Comparison of ENCODE assay signal across 27 cellular contexts in the genomic region with DNA sequence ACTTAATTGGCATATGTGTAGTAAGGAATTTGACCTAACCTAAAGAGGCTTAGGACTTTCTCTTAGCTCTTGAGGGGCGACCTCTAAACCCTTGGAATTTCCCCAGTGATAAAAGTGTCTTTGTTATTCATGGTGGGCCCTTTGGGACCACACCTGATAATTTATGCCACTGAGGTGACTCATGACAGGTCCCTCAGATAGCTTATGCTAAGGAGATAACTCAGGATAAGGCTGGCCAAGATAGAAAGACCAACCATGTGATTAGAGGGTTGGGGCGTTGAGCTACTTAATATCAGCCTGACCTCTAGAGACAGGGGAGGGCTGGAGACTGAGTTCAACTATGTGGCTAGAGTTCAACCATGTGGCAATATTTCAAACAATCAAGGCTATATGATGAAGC.
DNase-seq lines count a peak whose midpoint lies in the region; ATAC-seq, FAIRE-seq and TF ChIP-seq lines count a peak whose summit lies in the region.
"Had no signal": no experiment of that assay in that cellular context is flagged by ENCODE, and none has a peak within 500 bp of the region (broad histone marks: within the 10 kb centered on the region; RNA-seq: fewer than 3 reads in every experiment).

No MANE protein-coding gene starts in this region.

- no peak overlapping the region for H2AFZ ChIP-seq in astrocyte (ENCODE audit: low read depth, low read length)

- no peak overlapping the region for H3K4me3 Mint-ChIP-seq in astrocyte (ENCODE audit: unreplicated experiment)
- H3K4me3 Mint-ChIP-seq: activated T-cell treated with anti-CD3 and anti-CD28 coated beads, Interleukin-2, amount 50 U/mL, for 24 hours; naive B cell had no signal

- H3K4me1 ChIP-seq in HUES6 (ENCODE audit: control insufficient read depth, insufficient read depth, low read length) = peaks cover 6% of the 10 kb centered on the region; the same call in 1 of the 2 replicates
- no peaks in the 10 kb centered on the region for H3K4me1 ChIP-seq in astrocyte (ENCODE audit: insufficient read depth, low read length)
- H3K4me1 ChIP-seq: sigmoid colon, uterus had no signal

- peaks cover 8% of the 10 kb centered on the region for H3K36me3 Mint-ChIP-seq in astrocyte (ENCODE audit: low read depth, unreplicated experiment)

- no peak for ATAC-seq in HG03039 (IDR thresholded peaks at IDR 0.05; ENCODE audit: unreplicated experiment)
- no peak for ATAC-seq in HG02981 (IDR thresholded peaks at IDR 0.05; ENCODE audit: unreplicated experiment)
- ATAC-seq: left colon had no signal

- no peak for FAIRE-seq in astrocyte (lab: Jason Lieb, UNC)

- no peaks in the 10 kb centered on the region for H3K79me2 ChIP-seq in astrocyte (ENCODE audit: insufficient read depth, low read length)

- H3K36me3 ChIP-seq in HUES6 (ENCODE audit: control insufficient read depth, insufficient read depth, low read length) = no peaks in the 10 kb centered on the region
- H3K36me3 ChIP-seq in astrocyte (ENCODE audit: insufficient read depth, low read length) = no peaks in the 10 kb centered on the region
- H3K36me3 ChIP-seq: MG63, sigmoid colon, SJSA1, uterus had no signal

- no peak for TF ChIP-seq CTCF in astrocyte (IDR thresholded peaks at IDR 0.05; ENCODE audit: insufficient read depth, low read depth, low read length)

- H3K27me3 ChIP-seq in HUES6 (ENCODE audit: control insufficient read depth, insufficient read depth, low read length) = no peaks in the 10 kb centered on the region
- H3K27me3 ChIP-seq in astrocyte (ENCODE audit: insufficient read depth, low read length) = no peaks in the 10 kb centered on the region
- H3K27me3 ChIP-seq: MG63, sigmoid colon, SJSA1, uterus had no signal

- no peaks in the 10 kb centered on the region for H3K9me3 ChIP-seq in HUES6 (ENCODE audit: control insufficient read depth, insufficient read depth, low read depth, low read length)
- H3K9me3 ChIP-seq in astrocyte (ENCODE audit: insufficient read depth, low read depth, low read length) = no peaks in the 10 kb centered on the region
- H3K9me3 ChIP-seq: MG63, sigmoid colon, SJSA1, uterus had no signal

- H3K9me3 Mint-ChIP-seq in astrocyte (ENCODE audit: unreplicated experiment) = peaks cover 4% of the 10 kb centered on the region

- no peak overlapping the region for H3K27ac Mint-ChIP-seq in astrocyte (ENCODE audit: unreplicated experiment)
- H3K27ac Mint-ChIP-seq: activated T-cell treated with anti-CD3 and anti-CD28 coated beads, Interleukin-2, amount 50 U/mL, for 24 hours; progenitor cell of endocrine pancreas had no signal

- H3K4me1 Mint-ChIP-seq in astrocyte (ENCODE audit: low read depth, unreplicated experiment) = peaks cover 6% of the 10 kb centered on the region

- H3K4me3 ChIP-seq in HUES6 (ENCODE audit: low read depth, low read length) (no peak overlapping the region), astrocyte (ENCODE audit: insufficient read depth, low read depth, low read length) (no peak overlapping the region)
- H3K4me3 ChIP-seq: MG63, sigmoid colon, SJSA1, uterus had no signal

- H3K27me3 Mint-ChIP-seq in astrocyte (ENCODE audit: low read depth, unreplicated experiment) = no peaks in the 10 kb centered on the region
- H3K27me3 Mint-ChIP-seq: activated T-cell treated with anti-CD3 and anti-CD28 coated beads, Interleukin-2, amount 50 U/mL, for 24 hours; naive B cell; progenitor cell of endocrine pancreas had no signal

- no peak overlapping the region for H3K4me2 ChIP-seq in astrocyte (ENCODE audit: low read length)

- DNase-seq in A172 (ENCODE audit: low spot score) = peak; percentile 45
- DNase-seq in astrocyte (ENCODE audit: low read depth) = peak; percentile 2
- peak; percentile 25 for DNase-seq in iPS-NIHi11 (ENCODE audit: low spot score)
- DNase-seq in Kasumi-1 (lab: John Stamatoyannopoulos, UW) = no peak
- no peak for DNase-seq in NCI-H2107 (lab: John Stamatoyannopoulos, UW)
- DNase-seq: 8988T; activated CD4-positive, alpha-beta T cell treated with anti-CD3 and anti-CD28 coated beads for 48 hours; activated gamma-delta T cell treated with Interleukin-2 at 50 U/mL for 16 hours; activated T-cell treated with anti-CD3 and anti-CD28 coated beads, Interleukin-2, amount 50 U/mL, for 24 hours; cerebellar nuclear complex; DND-41; glutamatergic neuron; left colon; MG63; naive B cell; NCI-H1105 treated with DMSO at 0.1 percent for 48 hours; NCI-H2029 treated with DMSO at 0.1 percent for 48 hours; NCI-H345; NCI-H82; sigmoid colon; stimulated activated naive CD4-positive, alpha-beta T cell; uterus had no signal

- H3K9ac ChIP-seq in HUES6 (ENCODE audit: low read length) (no peak overlapping the region), astrocyte (ENCODE audit: low read length) (no peak overlapping the region)

- H3K27ac ChIP-seq in HUES6 (ENCODE audit: low read depth, low read length) (peak overlapping the region; percentile 57; the same call in 1 of the 2 replicates), astrocyte (ENCODE audit: low read depth, low read length) (no peak overlapping the region)
- H3K27ac ChIP-seq: sigmoid colon, SJSA1, uterus had no signal

- no peaks in the 10 kb centered on the region for H4K20me1 ChIP-seq in astrocyte (ENCODE audit: insufficient read depth, low read length)

Comparison
In these comparisons a context has a peak if more than half of its experiments do, and no peak if none do; other contexts are left out.
1. DNase-seq: peak in A172 (single experiment), astrocyte (single experiment) and iPS-NIHi11 (single experiment); none in Kasumi-1 (0 of 2) and NCI-H2107 (single experiment).